In the genomic region with DNA sequence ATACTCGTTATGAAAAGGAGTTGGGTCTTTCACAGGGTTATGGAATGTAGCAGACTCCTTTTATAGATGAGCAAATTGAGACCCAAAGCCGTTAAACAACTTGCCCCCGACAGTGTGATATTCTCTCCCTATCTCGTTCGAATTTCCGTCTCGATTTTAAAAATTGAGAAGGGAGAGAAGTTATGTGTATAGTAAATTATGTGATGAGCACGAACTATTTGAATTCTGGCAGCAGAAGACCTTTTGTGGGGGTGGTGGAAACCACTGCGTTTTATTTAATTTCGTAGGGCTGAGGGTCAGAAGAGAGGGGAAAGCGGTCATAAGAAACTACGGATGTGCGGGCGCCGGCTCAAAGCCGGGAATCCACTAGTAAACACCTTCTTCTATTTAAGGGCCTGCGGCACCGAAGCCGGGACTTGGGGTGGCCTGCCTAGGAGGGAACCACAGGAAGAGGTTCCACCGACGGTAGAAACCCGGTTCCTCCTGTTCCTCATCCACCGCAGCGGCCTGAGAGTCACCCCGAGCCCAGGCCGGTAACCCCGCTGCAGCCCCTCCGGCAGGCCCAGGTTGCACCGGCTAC, we compare ENCODE assay signal across 8 cellular contexts. TPM values are rescaled to one million over a fixed set of nuclear protein-coding genes. Genes with fewer than 3 reads are reported as not detected.
DNase-seq lines count a peak whose midpoint lies in the region; ATAC-seq and TF ChIP-seq lines count a peak whose summit lies in the region.

No MANE protein-coding gene starts in this region.

- H3K4ac ChIP-seq in mesendoderm (ENCODE audit: low read depth, low read length) = peak overlapping the region; percentile 90

- peak overlapping the region; percentile 70 for H3K4me2 ChIP-seq in mesendoderm (ENCODE audit: low read length)

- H3K4me3 ChIP-seq in mesendoderm (ENCODE audit: low read length) (peak overlapping the region; percentile 35), upper lobe of right lung (peak overlapping the region; percentile 59)

- no peaks in the 10 kb centered on the region for H3K4me1 Mint-ChIP-seq in dendritic cell treated with granulocyte-macrophage colony-stimulating factor and Interleukin-4, amounts not matched to agents 40 ng/mL and 50 ng/mL, for 4 days (ENCODE audit: low read depth)

- no peak for TF ChIP-seq CTCF in upper lobe of right lung (IDR thresholded peaks at IDR 0.05)

- H3K9ac ChIP-seq in mesendoderm (ENCODE audit: low read length) = peak overlapping the region; percentile 82

- no peaks in the 10 kb centered on the region for H3K79me1 ChIP-seq in mesendoderm (ENCODE audit: low read length)

- no peaks in the 10 kb centered on the region for H3K27me3 Mint-ChIP-seq in dendritic cell treated with granulocyte-macrophage colony-stimulating factor and Interleukin-4, amounts not matched to agents 40 ng/mL and 50 ng/mL, for 4 days

- intact Hi-C loops in Right ventricle myocardium superior (cut with DNase I) (no loop called here), Right ventricle myocardium inferior (cut with DNase I) (no loop called here), upper lobe of right lung (cut with DNase I) (loop anchor here (10.0 kb wide), 1 partner anchor 112 kb away; the partner anchor contains the start of gene NYX)
- intact Hi-C loops in dendritic cell treated with granulocyte-macrophage colony-stimulating factor and Interleukin-4, amounts not matched to agents 40 ng/mL and 50 ng/mL, for 4 days (cut with micrococcal nuclease) = loop anchor here (5.0 kb wide), 1 partner anchor 110 kb away; no protein-coding TSS in a partner anchor

- H3K9me3 Mint-ChIP-seq in dendritic cell treated with granulocyte-macrophage colony-stimulating factor and Interleukin-4, amounts not matched to agents 40 ng/mL and 50 ng/mL, for 4 days = no peaks in the 10 kb centered on the region

- H2BK15ac ChIP-seq in mesendoderm (replicated peaks; ENCODE audit: low read depth) = peak overlapping the region; percentile 98

- no peaks in the 10 kb centered on the region for H3K27me3 ChIP-seq in mesendoderm (ENCODE audit: insufficient read depth, low read length, poor library complexity)
- no peaks in the 10 kb centered on the region for H3K27me3 ChIP-seq in upper lobe of right lung

- peak overlapping the region; percentile 85 for H3K56ac ChIP-seq in mesendoderm (ENCODE audit: low read length)

- H4K8ac ChIP-seq in mesendoderm (ENCODE audit: low read depth, low read length) = peak overlapping the region; percentile 70

- H3K79me2 ChIP-seq in mesendoderm (ENCODE audit: control insufficient read depth, insufficient read depth, low read length) = peaks cover 33% of the 10 kb centered on the region

- peak overlapping the region; percentile 68 for H2BK120ac ChIP-seq in mesendoderm (ENCODE audit: low read depth, low read length)

- peak overlapping the region; percentile 89 for H3K4me3 Mint-ChIP-seq in dendritic cell treated with granulocyte-macrophage colony-stimulating factor and Interleukin-4, amounts not matched to agents 40 ng/mL and 50 ng/mL, for 4 days

- H3K4me1 ChIP-seq in mesendoderm (ENCODE audit: control insufficient read depth, low read depth, low read length) = no peaks in the 10 kb centered on the region
- no peaks in the 10 kb centered on the region for H3K4me1 ChIP-seq in upper lobe of right lung

- DNase-seq in Right ventricle myocardium superior (peak; percentile 50), Right ventricle myocardium inferior (ENCODE audit: missing footprints) (no peak), RKO (ENCODE audit: low spot score) (peak; percentile 62), mesendoderm (peak; percentile 55), upper lobe of right lung (no peak), NCI-H1436 treated with DMSO at 0.1 percent for 48 hours (lab: John Stamatoyannopoulos, UW) (no peak)

- H3K23ac ChIP-seq in mesendoderm (ENCODE audit: low read length) = no peak overlapping the region

- H3K18ac ChIP-seq in mesendoderm (ENCODE audit: low read length) = peak overlapping the region; percentile 71

- H2AK5ac ChIP-seq in mesendoderm (ENCODE audit: low read length) = no peak overlapping the region

- H4K5ac ChIP-seq in mesendoderm (ENCODE audit: low read length) = no peak overlapping the region

- H3K27ac Mint-ChIP-seq in dendritic cell treated with granulocyte-macrophage colony-stimulating factor and Interleukin-4, amounts not matched to agents 40 ng/mL and 50 ng/mL, for 4 days = peak overlapping the region; percentile 99

- H3K27ac ChIP-seq in mesendoderm (ENCODE audit: low read depth, low read length) (peak overlapping the region; percentile 91), upper lobe of right lung (peak overlapping the region; percentile 98)

- no peak for ATAC-seq in Right ventricle myocardium superior (ENCODE audit: poor library complexity)
- ATAC-seq in Right ventricle myocardium inferior = no peak
- ATAC-seq in HG02798 (IDR thresholded peaks at IDR 0.05; ENCODE audit: poor library complexity, unreplicated experiment) = peak; percentile 4
- peak; percentile 2 for ATAC-seq in upper lobe of right lung

- peak overlapping the region; percentile 55 for H2BK5ac ChIP-seq in mesendoderm (ENCODE audit: low read length)

- no peaks in the 10 kb centered on the region for H3K9me3 ChIP-seq in upper lobe of right lung

- no CpG with 5 or more reads among the region's 29 CpGs for WGBS in mesendoderm (ENCODE audit: extremely low coverage, insufficient coverage, low lambda C conversion rate)

- peaks cover 39% of the 10 kb centered on the region for H3K36me3 Mint-ChIP-seq in dendritic cell treated with granulocyte-macrophage colony-stimulating factor and Interleukin-4, amounts not matched to agents 40 ng/mL and 50 ng/mL, for 4 days (ENCODE audit: low read depth)

- H3K36me3 ChIP-seq in mesendoderm (ENCODE audit: control insufficient read depth, insufficient read depth, low read length) = no peaks in the 10 kb centered on the region
- H3K36me3 ChIP-seq in upper lobe of right lung = no peaks in the 10 kb centered on the region

RNA-seq across cellular contexts. Expression of gene DDX3X, which starts 1.5 kb away (rescaled TPM):
- total RNA-seq in Right ventricle myocardium superior (128 TPM), Right ventricle myocardium inferior (123 TPM), upper lobe of right lung (234 TPM)
- polyA plus RNA-seq in mesendoderm (2013, experiment 1 of 2) = 156 TPM
- polyA plus RNA-seq in mesendoderm (2013, experiment 2 of 2) = 152 TPM

Comparison
In these comparisons a context has a peak if more than half of its experiments do, and no peak if none do; other contexts are left out.
1. DNase-seq: peak in Right ventricle myocardium superior (single experiment), RKO (single experiment) and mesendoderm (single experiment); none in Right ventricle myocardium inferior (single experiment), upper lobe of right lung (single experiment) and NCI-H1436 treated with DMSO at 0.1 percent for 48 hours (single experiment).
2. ATAC-seq: peak in HG02798 (single experiment) and upper lobe of right lung (single experiment); none in Right ventricle myocardium superior (single experiment) and Right ventricle myocardium inferior (single experiment).
3. intact Hi-C loops: an anchor here in dendritic cell treated with granulocyte-macrophage colony-stimulating factor and Interleukin-4, amounts not matched to agents 40 ng/mL and 50 ng/mL, for 4 days (5.0 kb wide) and upper lobe of right lung (10.0 kb wide); none called in Right ventricle myocardium superior and Right ventricle myocardium inferior.